Comparison of ENCODE assay signal across 8 cellular contexts in genomic region chr21:45596704-45597318, GRCh38. TPM values are rescaled to one million over a fixed set of nuclear protein-coding genes. Genes with fewer than 3 reads are reported as not detected.
DNase-seq lines count a peak whose midpoint lies in the region; ATAC-seq and TF ChIP-seq lines count a peak whose summit lies in the region.

No MANE protein-coding gene starts in this region.

- H3K27me3 ChIP-seq in iPS DF 6.9 (ENCODE audit: control insufficient read depth, insufficient read depth, low read length), result no peaks in the 10 kb centered on the region

- DNase-seq in GM03348 (ENCODE audit: low spot score), result peak; percentile 85
- DNase-seq in LHCN-M2 (ENCODE audit: low read depth), result peak; percentile 27
- peak; percentile 89 for DNase-seq in T-helper 9 cell
- DNase-seq in astrocyte of the cerebellum (ENCODE audit: low read depth), result no peak
- DNase-seq in iPS DF 6.9 (ENCODE audit: low read depth, low spot score), result peak; percentile 72
- peak; percentile 90 for DNase-seq in stimulated activated CD4-positive, alpha-beta T cell treated with anti-CD3 and anti-CD28 coated beads, Interleukin-15, amount 100 ng/mL, for 24 hours
- no peak for DNase-seq in GOT3 (lab: John Stamatoyannopoulos, UW)

- H3K4me1 ChIP-seq in iPS DF 6.9 (ENCODE audit: control insufficient read depth, insufficient read depth, low read length), result no peaks in the 10 kb centered on the region

- no peaks in the 10 kb centered on the region; the same call in 1 of the 2 replicates for H3K36me3 ChIP-seq in iPS DF 6.9 (ENCODE audit: control insufficient read depth, insufficient read depth, low read length)

- H3K27ac ChIP-seq in iPS DF 6.9 (ENCODE audit: low read length), result no peak overlapping the region

- in situ Hi-C loops in astrocyte of the cerebellum (cut with HindIII; ENCODE audit: low sequenced_read_pairs), result no loop called here

- H3K4me3 ChIP-seq in astrocyte of the cerebellum (ENCODE audit: low read depth, low read length), result no peak overlapping the region
- no peak overlapping the region for H3K4me3 ChIP-seq in iPS DF 6.9 (ENCODE audit: low read length)

- peak; percentile 88 for TF ChIP-seq CTCF in astrocyte of the cerebellum (IDR thresholded peaks at IDR 0.05; ENCODE audit: low read depth, low read length, missing control alignments)

- H3K9me3 ChIP-seq in iPS DF 6.9 (ENCODE audit: control insufficient read depth, insufficient read depth, low read length), result no peaks in the 10 kb centered on the region

- no peak for ATAC-seq in HG03378 (IDR thresholded peaks at IDR 0.05; ENCODE audit: unreplicated experiment)

- WGBS in iPS DF 6.9 (ENCODE audit: insufficient coverage, insufficient read length), result no CpG with 5 or more reads among the region's 16 CpGs

RNA-seq across cellular contexts. Expression of gene PCBP3, which starts 46.7 kb away (rescaled TPM):
- 2.8 and 3.8 TPM in 2 replicates for total RNA-seq in LHCN-M2 (2014; rRNA removed)
- 1.6 TPM for polyA plus RNA-seq in LHCN-M2 (2012)

RNA-seq across cellular contexts. Expression of gene SLC19A1, which starts 54.6 kb away (rescaled TPM):
- total RNA-seq in LHCN-M2 (2014; rRNA removed), result 21.0 and 21.8 TPM in 2 replicates
- 7.7 TPM for polyA plus RNA-seq in LHCN-M2 (2012)

Comparison
In these comparisons a context has a peak if more than half of its experiments do, and no peak if none do; other contexts are left out.
1. DNase-seq: peak in GM03348 (single experiment), LHCN-M2 (single experiment), T-helper 9 cell (single experiment), iPS DF 6.9 (single experiment) and stimulated activated CD4-positive, alpha-beta T cell treated with anti-CD3 and anti-CD28 coated beads, Interleukin-15, amount 100 ng/mL, for 24 hours (single experiment); none in astrocyte of the cerebellum (single experiment) and GOT3 (single experiment).